ENCODE assay signal across 9 cellular contexts in genomic region chr3:143157957-143158548, GRCh38. TPM values are rescaled to one million over a fixed set of nuclear protein-coding genes. Genes with fewer than 3 reads are reported as not detected.
DNase-seq lines count a peak whose midpoint lies in the region; ATAC-seq and TF ChIP-seq lines count a peak whose summit lies in the region.
"Had no signal": no experiment of that assay in that cellular context is flagged by ENCODE, and none has a peak within 500 bp of the region (broad histone marks: within the 10 kb centered on the region; RNA-seq: fewer than 3 reads in every experiment).

No MANE protein-coding gene starts in this region.

- H3K4me3 Mint-ChIP-seq in MCF 10A (ENCODE audit: unreplicated experiment), result no peak overlapping the region

- intact Hi-C loops in MCF 10A (cut with micrococcal nuclease), result no loop called here
- intact Hi-C loops in breast epithelium (cut with DNase I; ENCODE audit: low total_unique reads), result no loop called here
- intact Hi-C loops in upper lobe of right lung (cut with DNase I), result no loop called here
- intact Hi-C loops in heart right ventricle (cut with DNase I), result loop anchor here in 1 of 10 donors (10.0 kb wide), 1 partner anchor 63 kb away; no protein-coding TSS in a partner anchor
- intact Hi-C loops in dorsolateral prefrontal cortex (cut with DNase I), result no loop called here

- peak overlapping the region; percentile 13 for H3K27ac Mint-ChIP-seq in MCF 10A (ENCODE audit: low read depth, unreplicated experiment)

- H3K27me3 ChIP-seq in breast epithelium (no peaks in the 10 kb centered on the region), upper lobe of right lung (no peaks in the 10 kb centered on the region), heart right ventricle (peaks cover 0 to 3% (median 0%) of the 10 kb centered on the region in 7 donors), dorsolateral prefrontal cortex (peaks cover 0 to 3% (median 0%) of the 10 kb centered on the region in 45 donors)

- no TSS peak for BruUV-seq in MCF 10A (replicated peaks; lab: Mats Ljungman, UMichigan)

- no peaks in the 10 kb centered on the region for H3K36me3 Mint-ChIP-seq in MCF 10A (ENCODE audit: insufficient read depth, unreplicated experiment)

- CTCF ChIA-PET in MCF 10A (lab: Yijun Ruan, JAX), result interaction anchor here (0.6 kb wide), 1 partner anchor 483 kb away, joined by 3 read pairs; no protein-coding TSS in a partner anchor

- DNase-seq in MCF 10A (ENCODE audit: unreplicated experiment) (no peak), breast epithelium (ENCODE audit: low spot score in 2 of 2) (no peak), NCI-H69 (lab: John Stamatoyannopoulos, UW) (peak; percentile 46), upper lobe of right lung (no peak), heart right ventricle (no peak), HuH-7 (ENCODE audit: low spot score) (no peak), dorsolateral prefrontal cortex (no peak)
- DNase-seq: NCI-H1694 treated with DMSO at 0.1 percent for 48 hours had no signal

- H3K36me3 ChIP-seq in breast epithelium, result no peaks in the 10 kb centered on the region
- H3K36me3 ChIP-seq in upper lobe of right lung, result no peaks in the 10 kb centered on the region
- no peaks in the 10 kb centered on the region for H3K36me3 ChIP-seq in heart right ventricle

- peaks cover 18% of the 10 kb centered on the region for H3K4me1 Mint-ChIP-seq in MCF 10A (ENCODE audit: insufficient read depth, unreplicated experiment)

- no peaks in the 10 kb centered on the region for H3K27me3 Mint-ChIP-seq in MCF 10A (ENCODE audit: insufficient read depth, unreplicated experiment)

- H3K4me1 ChIP-seq in breast epithelium, result no peaks in the 10 kb centered on the region
- no peaks in the 10 kb centered on the region for H3K4me1 ChIP-seq in upper lobe of right lung
- peaks cover 0 to 13% (median 0%) of the 10 kb centered on the region in 9 donors for H3K4me1 ChIP-seq in heart right ventricle

- no peaks in the 10 kb centered on the region for H3K9me3 Mint-ChIP-seq in MCF 10A (ENCODE audit: unreplicated experiment)

- TF ChIP-seq POLR2A in breast epithelium (IDR thresholded peaks at IDR 0.05), result no peak

- H3K27ac ChIP-seq in breast epithelium, result no peak overlapping the region
- H3K27ac ChIP-seq in upper lobe of right lung, result no peak overlapping the region
- no peak overlapping the region for H3K27ac ChIP-seq in heart right ventricle
- H3K27ac ChIP-seq in dorsolateral prefrontal cortex, result no peak overlapping the region

- no peak overlapping the region for H3K4me3 ChIP-seq in breast epithelium
- H3K4me3 ChIP-seq in upper lobe of right lung, result no peak overlapping the region
- H3K4me3 ChIP-seq in heart right ventricle, result no peak overlapping the region
- no peak overlapping the region for H3K4me3 ChIP-seq in dorsolateral prefrontal cortex

- ATAC-seq in HG02759 (IDR thresholded peaks at IDR 0.05; ENCODE audit: unreplicated experiment) (peak; percentile 52), upper lobe of right lung (peak; percentile 32), heart right ventricle (no peak)

- POLR2A ChIA-PET in MCF 10A (lab: Yijun Ruan, JAX), result interaction anchor here (0.7 to 1.3 kb wide), 6 partner anchors 19 to 499 kb away, joined by 3 to 5 read pairs (median 4); partner anchors contain the start of gene CHST2

- no peaks in the 10 kb centered on the region for H3K9me3 ChIP-seq in breast epithelium
- no peaks in the 10 kb centered on the region for H3K9me3 ChIP-seq in upper lobe of right lung
- H3K9me3 ChIP-seq in heart right ventricle, result no peaks in the 10 kb centered on the region

- no peak for TF ChIP-seq CTCF in MCF 10A (IDR thresholded peaks at IDR 0.05; ENCODE audit: unreplicated experiment)
- no peak for TF ChIP-seq CTCF in breast epithelium (IDR thresholded peaks at IDR 0.05)
- no peak for TF ChIP-seq CTCF in upper lobe of right lung (IDR thresholded peaks at IDR 0.05)
- no peak for TF ChIP-seq CTCF in heart right ventricle (IDR thresholded peaks at IDR 0.05)
- no peak for TF ChIP-seq CTCF in dorsolateral prefrontal cortex (IDR thresholded peaks at IDR 0.05 in 54 of 56, conservative IDR thresholded peaks at IDR 0.05 in 2 of 56; ENCODE audit: low read depth in 1 of 56, partially characterized antibody in 56 of 56)

RNA-seq across cellular contexts. Expression of gene CHST2, which starts 38.5 kb away (rescaled TPM):
- total RNA-seq in MCF 10A (2022) (2.3 and 2.6 TPM in 2 replicates), breast epithelium (1 to 10 TPM; 3.0 to 6.9 (median 4.5) TPM), upper lobe of right lung (8.2 TPM), heart right ventricle (1 to 10 TPM in 9 of 10 donors, under 1 TPM in 1; 0.89 to 7.0 (median 1.7) TPM), dorsolateral prefrontal cortex (10 to 100 TPM; 11.8 to 32.2 (median 23.5) TPM)
- 1 to 10 TPM in 1 of 2 donors, under 1 TPM in 1; 0.44 to 2.8 TPM for polyA plus RNA-seq in heart right ventricle

Comparison
In these comparisons a context has a peak if more than half of its experiments do, and no peak if none do; other contexts are left out.
1. ATAC-seq: peak in HG02759 (single experiment) and upper lobe of right lung (single experiment); none in heart right ventricle (0 of 8).